Comparison of ENCODE assay signal across 34 cellular contexts in the genomic region with DNA sequence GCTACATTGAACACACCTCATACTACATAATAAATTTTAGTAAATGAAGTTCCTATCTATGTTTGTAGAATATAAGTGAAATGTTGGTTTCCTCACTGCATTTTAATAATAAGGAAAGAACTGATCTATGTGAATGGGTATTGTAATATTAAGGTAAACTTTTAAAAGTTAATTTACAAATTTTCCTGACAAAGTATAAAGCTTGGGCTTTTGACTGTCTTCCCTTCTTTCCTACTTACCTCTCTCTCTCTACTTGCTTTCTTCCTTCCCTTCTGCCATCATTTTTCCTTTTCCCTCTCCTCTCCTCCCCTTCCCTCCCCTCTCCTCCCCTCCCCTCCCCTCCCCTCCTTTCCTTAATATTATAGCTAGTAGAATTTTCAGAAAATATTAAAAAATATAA.
"Had no signal": no experiment of that assay in that cellular context is flagged by ENCODE, and none has a peak within 500 bp of the region (broad histone marks: within the 10 kb centered on the region; RNA-seq: fewer than 3 reads in every experiment).

No MANE protein-coding gene starts in this region.

- FAIRE-seq: astrocyte, bronchial epithelial cell had no signal

- DNase-seq: activated effector memory CD4-positive, alpha-beta T cell treated with anti-CD3 and anti-CD28 coated beads, Interleukin-2, amount 50 U/mL, for 16 hours; activated effector memory CD4-positive, alpha-beta T cell treated with Interleukin-2 at 50 U/mL for 16 hours; activated gamma-delta T cell; activated gamma-delta T cell treated with Interleukin-2 at 50 U/mL for 16 hours; activated naive CD4-positive, alpha-beta T cell; activated naive CD4-positive, alpha-beta T cell treated with anti-CD3 and anti-CD28 coated beads for 36 hours; activated naive CD4-positive, alpha-beta T cell treated with anti-CD3 and anti-CD28 coated beads, Interleukin-2, amount 10 ng/mL, durations not matched to agents 7 days and 5 days; activated naive CD4-positive, alpha-beta T cell treated with anti-CD3 and anti-CD28 coated beads, Interleukin-2, amount 50 U/mL, for 16 hours; activated naive CD4-positive, alpha-beta T cell treated with Interleukin-2 at 50 U/mL for 16 hours; activated naive CD8-positive, alpha-beta T cell treated with anti-CD3 and anti-CD28 coated beads for 36 hours; activated naive CD8-positive, alpha-beta T cell treated with anti-CD3 and anti-CD28 coated beads, Interleukin-2, amount 10 ng/mL, durations not matched to agents 7 days and 5 days; activated naive CD8-positive, alpha-beta T cell treated with anti-CD3 and anti-CD28 coated beads, Interleukin-2, amount 50 U/mL, for 24 hours; activated T-cell treated with anti-CD3 and anti-CD28 coated beads, Interleukin-2, amount 50 U/mL, for 1 hour; activated T-cell treated with anti-CD3 and anti-CD28 coated beads, Interleukin-2, amount 50 U/mL, for 24 hours; activated T-cell treated with anti-CD3 and anti-CD28 coated beads, Interleukin-2, amount 50 U/mL, for 4 hours; activated T-cell treated with anti-CD3 and anti-CD28 coated beads, Interleukin-2, amount 50 U/mL, for 48 hours; activated T-cell treated with anti-CD3 and anti-CD28 coated beads, Interleukin-2, amount 50 U/mL, for 72 hours; adrenal gland; amniotic stem cell; amygdala; anterior cingulate cortex; aorta; body of pancreas; brain microvascular endothelial cell; caudate nucleus; central memory CD4-positive, alpha-beta T cell; cerebellar nuclear complex had no signal

- H3K36me3 ChIP-seq: adrenal gland, ascending aorta, brain microvascular endothelial cell, breast epithelium, cardiac muscle cell had no signal

- H3K4me3 ChIP-seq: adrenal gland, ascending aorta, body of pancreas, breast epithelium, cardiac muscle cell had no signal

- H3K27me3 ChIP-seq: adrenal gland, ascending aorta, body of pancreas, brain microvascular endothelial cell, breast epithelium, cardiac muscle cell had no signal

- H3K9me3 ChIP-seq: ascending aorta, body of pancreas, breast epithelium had no signal

- H3K27ac ChIP-seq: adrenal gland, ascending aorta, body of pancreas, brain microvascular endothelial cell, breast epithelium, cardiac muscle cell had no signal

- ATAC-seq: activated naive CD4-positive, alpha-beta T cell treated with anti-CD3 and anti-CD28 coated beads, Interleukin-2, amount 50 U/mL, for 72 hours; activated naive CD8-positive, alpha-beta T cell treated with anti-CD3 and anti-CD28 coated beads, Interleukin-2, amount 50 U/mL, for 24 hours; activated T-cell treated with anti-CD3 and anti-CD28 coated beads, Interleukin-2, amount 50 U/mL, for 4 hours; activated T-cell treated with anti-CD3 and anti-CD28 coated beads, Interleukin-2, amount 50 U/mL, for 72 hours; activated T-helper 17 cell treated with anti-CD3 and anti-CD28 coated beads, Interleukin-2, amount 50 U/mL, for 72 hours; body of pancreas had no signal

- H3K4me1 ChIP-seq: adrenal gland, ascending aorta, body of pancreas, breast epithelium had no signal
